Comparison of ENCODE assay signal across 9 cellular contexts in the genomic region with DNA sequence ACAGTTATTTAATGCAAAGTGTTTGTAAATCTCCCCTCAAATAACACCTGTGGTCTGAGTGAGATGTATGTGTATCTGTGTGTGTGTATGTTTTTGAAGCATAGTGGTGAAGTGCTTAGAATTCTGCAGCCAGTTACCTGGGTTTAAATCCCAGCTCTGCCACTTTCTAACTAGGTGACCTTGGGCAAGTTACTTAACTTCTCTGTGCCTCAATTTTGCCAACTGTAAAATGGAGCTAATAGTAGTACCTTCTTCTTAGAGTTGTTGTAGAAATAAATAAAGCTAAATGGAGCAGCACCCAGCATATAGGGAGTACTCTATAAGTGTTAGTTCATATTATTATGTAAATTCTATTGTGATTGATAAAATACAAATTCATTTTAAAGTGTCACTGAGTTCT. TPM values are rescaled to one million over a fixed set of nuclear protein-coding genes. Genes with fewer than 3 reads are reported as not detected.
"Had no signal": no experiment of that assay in that cellular context is flagged by ENCODE, and none has a peak within 500 bp of the region (broad histone marks: within the 10 kb centered on the region; RNA-seq: fewer than 3 reads in every experiment).

No MANE protein-coding gene starts in this region.

- FAIRE-seq: G401.6, GM12878, GM12891, GM12892, GM18507, GM19239 had no signal

- DNase-seq: GDM1, GF-D8 had no signal

- H3K4me3 ChIP-seq: GM12878 had no signal

- ATAC-seq: GM12878 had no signal

RNA-seq across cellular contexts. Expression of a gene that starts 48.9 kb away (rescaled TPM):
- total RNA-seq: G401 had no signal
